Comparison of ENCODE assay signal across 27 cellular contexts in genomic region chr12:115870021-115870420, GRCh38.
A peak's percentile ranks its signal among the peaks of the same experiment; 100 is the strongest.
DNase-seq lines count a peak whose midpoint lies in the region; ATAC-seq and TF ChIP-seq lines count a peak whose summit lies in the region.
"Had no signal": no experiment of that assay in that cellular context is flagged by ENCODE, and none has a peak within 500 bp of the region (broad histone marks: within the 10 kb centered on the region; RNA-seq: fewer than 3 reads in every experiment).

No MANE protein-coding gene starts in this region.

- intact Hi-C loops in heart right ventricle (cut with DNase I) = loop anchor here in 1 of 10 donors (5.0 kb wide), 1 partner anchor 1537 kb away; no protein-coding TSS in a partner anchor
- intact Hi-C loops in psoas muscle (cut with DNase I) = no loop called here
- intact Hi-C loops in right lobe of liver (cut with DNase I) = no loop called here

- no peaks in the 10 kb centered on the region for H3K36me3 Mint-ChIP-seq in GM23338 (ENCODE audit: low read depth)
- H3K36me3 Mint-ChIP-seq: natural killer cell had no signal

- H3K36me3 ChIP-seq in GM23338 (ENCODE audit: insufficient read depth) (no peaks in the 10 kb centered on the region), heart right ventricle (no peaks in the 10 kb centered on the region), psoas muscle (ENCODE audit: insufficient read depth in 1 of 2, low read depth in 1 of 2) (no peaks in the 10 kb centered on the region), right lobe of liver (no peaks in the 10 kb centered on the region)
- H3K36me3 ChIP-seq: esophagus muscularis mucosa, suprapubic skin had no signal

- H3K4me1 Mint-ChIP-seq in GM23338 = peaks cover 31% of the 10 kb centered on the region

- H3K9me2 ChIP-seq in GM23338 (ENCODE audit: insufficient read depth) = no peaks in the 10 kb centered on the region

- H4K20me1 ChIP-seq in GM23338 (replicated peaks; ENCODE audit: insufficient read depth) = no peaks in the 10 kb centered on the region

- H3K27me3 ChIP-seq in GM23338 (ENCODE audit: insufficient read depth) (no peaks in the 10 kb centered on the region), heart right ventricle (peaks cover 0 to 27% (median 2%) of the 10 kb centered on the region in 7 donors), psoas muscle (ENCODE audit: insufficient read depth in 3 of 3, low read length in 2 of 3) (no peaks in the 10 kb centered on the region), right lobe of liver (no peaks in the 10 kb centered on the region)
- H3K27me3 ChIP-seq: body of pancreas, suprapubic skin had no signal

- H3K9me3 Mint-ChIP-seq in GM23338 = no peaks in the 10 kb centered on the region
- H3K9me3 Mint-ChIP-seq: activated CD4-positive, alpha-beta memory T cell treated with anti-CD3 and anti-CD28 coated beads, Interleukin-2, amount 10 ng/mL, durations not matched to agents 7 days and 5 days; activated T-helper 2 cell treated with anti-CD3 and anti-CD28 coated beads, Interferon-gamma antibody, Interleukin-2, Interleukin-4, amounts not matched to agents 10 μg/mL and 5 μg/mL and 100 μg/mL, durations not matched to agents 14 hours and 24 hours and 36 hours; CD4-positive, alpha-beta T cell; natural killer cell had no signal

- H3K9me3 ChIP-seq in heart right ventricle (no peaks in the 10 kb centered on the region), psoas muscle (no peaks in the 10 kb centered on the region), right lobe of liver (no peaks in the 10 kb centered on the region)
- H3K9me3 ChIP-seq: body of pancreas, esophagus muscularis mucosa, suprapubic skin had no signal

- peaks cover 4% of the 10 kb centered on the region for H3K27me3 Mint-ChIP-seq in GM23338 (ENCODE audit: insufficient read depth, low read depth, poor library complexity)

- no peak overlapping the region for H3K4me2 ChIP-seq in GM23338
- H3K4me2 ChIP-seq: smooth muscle cell had no signal

- TF ChIP-seq CTCF in GM23338 (conservative IDR thresholded peaks at IDR 0.05; ENCODE audit: low read depth in 2 of 2) (no peak), heart right ventricle (IDR thresholded peaks at IDR 0.05) (no peak), psoas muscle (IDR thresholded peaks at IDR 0.05) (no peak), right lobe of liver (IDR thresholded peaks at IDR 0.05) (no peak)

- ATAC-seq in GM23338 = no peak
- ATAC-seq in heart right ventricle = peak; percentile 43 to 80 (median 68)
- peak; percentile 85 to 90 (median 86) for ATAC-seq in psoas muscle
- no peak for ATAC-seq in HG02759 (IDR thresholded peaks at IDR 0.05; ENCODE audit: unreplicated experiment)
- ATAC-seq in right lobe of liver = no peak
- no peak for ATAC-seq in HG03457 (IDR thresholded peaks at IDR 0.05; ENCODE audit: unreplicated experiment)
- ATAC-seq: body of pancreas, natural killer cell had no signal

- H3K27ac Mint-ChIP-seq in GM23338 = no peak overlapping the region
- H3K27ac Mint-ChIP-seq: activated CD4-positive, alpha-beta memory T cell treated with anti-CD3 and anti-CD28 coated beads, Interleukin-2, amount 10 ng/mL, durations not matched to agents 7 days and 5 days; activated T-helper 2 cell treated with anti-CD3 and anti-CD28 coated beads, Interferon-gamma antibody, Interleukin-2, Interleukin-4, amounts not matched to agents 10 μg/mL and 5 μg/mL and 100 μg/mL, durations not matched to agents 14 hours and 24 hours and 36 hours; CD4-positive, alpha-beta T cell; natural killer cell had no signal

- peaks cover 22% of the 10 kb centered on the region for H3K4me1 ChIP-seq in GM23338 (ENCODE audit: insufficient read depth)
- H3K4me1 ChIP-seq in heart right ventricle = peaks cover 0 to 18% (median 3%) of the 10 kb centered on the region in 9 donors
- peaks cover 33% of the 10 kb centered on the region for H3K4me1 ChIP-seq in psoas muscle
- H3K4me1 ChIP-seq in right lobe of liver = no peaks in the 10 kb centered on the region
- H3K4me1 ChIP-seq: esophagus muscularis mucosa had no signal

- 0 out of 2 replicates have a peak overlapping the region, but pooled peaks have one; percentile 61 for H2AFZ ChIP-seq in GM23338

- H3K4me3 ChIP-seq in GM23338 (no peak overlapping the region), heart right ventricle (no peak overlapping the region), psoas muscle (no peak overlapping the region), right lobe of liver (no peak overlapping the region)
- H3K4me3 ChIP-seq: body of pancreas, esophagus muscularis mucosa, lung, smooth muscle cell, suprapubic skin had no signal

- H3K4me3 Mint-ChIP-seq in GM23338 = no peak overlapping the region
- H3K4me3 Mint-ChIP-seq: activated CD4-positive, alpha-beta memory T cell treated with anti-CD3 and anti-CD28 coated beads, Interleukin-2, amount 10 ng/mL, durations not matched to agents 7 days and 5 days; CD4-positive, alpha-beta T cell; natural killer cell had no signal

- no peaks in the 10 kb centered on the region for H3K79me2 ChIP-seq in GM23338 (replicated peaks; ENCODE audit: insufficient read depth)

- H3F3A ChIP-seq in GM23338 (replicated peaks; ENCODE audit: low read depth) = no peaks in the 10 kb centered on the region

- H3K27ac ChIP-seq in GM23338 (ENCODE audit: low read depth) (no peak overlapping the region), heart right ventricle (peak overlapping the region in 5 of 10 donors; percentile 40 to 62 (median 50)), psoas muscle (peak overlapping the region; percentile 82), right lobe of liver (no peak overlapping the region)
- H3K27ac ChIP-seq: body of pancreas, esophagus muscularis mucosa, suprapubic skin had no signal

- TF ChIP-seq POLR2A in right lobe of liver (IDR thresholded peaks at IDR 0.05) = no peak

- DNase-seq in NCI-H510A treated with DMSO at 0.1 percent for 48 hours (lab: John Stamatoyannopoulos, UW) = peak; percentile 48
- no peak for DNase-seq in NCI-H510A (lab: John Stamatoyannopoulos, UW)
- DNase-seq in GM23338 (ENCODE audit: low spot score) = no peak
- DNase-seq in heart right ventricle = peak in 1 of 2 donors; percentile 8
- DNase-seq in psoas muscle = peak in 1 of 2 donors; percentile 37
- DNase-seq in right lobe of liver = no peak
- DNase-seq: activated CD4-positive, alpha-beta memory T cell treated with anti-CD3 and anti-CD28 coated beads, Interleukin-2, amount 10 ng/mL, durations not matched to agents 7 days and 5 days; activated CD4-positive, CD25-positive, alpha-beta regulatory T cell treated with anti-CD3 and anti-CD28 coated beads, Interleukin-2, amount 50 U/mL, for 72 hours; activated naive CD4-positive, alpha-beta T cell treated with anti-CD3 and anti-CD28 coated beads, Interleukin-2, amount 50 U/mL, for 16 hours; activated T-cell treated with anti-CD3 and anti-CD28 coated beads for 4 hours; AML-193; body of pancreas; CD4-positive, alpha-beta T cell; foreskin fibroblast; IMR-90; natural killer cell; NCI-H1436 treated with DMSO at 0.1 percent for 48 hours; SHP77; stimulated activated naive CD4-positive, alpha-beta T cell treated with Interleukin-2 at 50 U/mL for 16 hours; T-helper 2 cell had no signal

- 26 to 35% methylated on average over 4 of the region's 4 CpGs for WGBS in heart right ventricle, 2 donors
- WGBS in psoas muscle, 3 donors = 21 to 23% (median 21%) methylated on average over 4 of the region's 4 CpGs
- 49% methylated on average over 3 of the region's 4 CpGs for WGBS in right lobe of liver (ENCODE audit: insufficient coverage, low coverage, low lambda C conversion rate, missing lambda C conversion rate)

TF ChIP-seq in GM23338, 12 proteins besides CTCF, POLR2A, EP300 and RAD21 (continues in another document):
- no peak for TF ChIP-seq CREB1 (CRISPR knock-in tag; IDR thresholded peaks at IDR 0.05; ENCODE audit: low read depth)
- TF ChIP-seq REST (IDR thresholded peaks at IDR 0.05; ENCODE audit: unreplicated experiment) = no peak
- no peak for TF ChIP-seq STAT1 (IDR thresholded peaks at IDR 0.05; ENCODE audit: unreplicated experiment)
- TF ChIP-seq EZH2phosphoT487 (IDR thresholded peaks at IDR 0.05; ENCODE audit: unreplicated experiment) = no peak
- no peak for TF ChIP-seq ZNF114 (CRISPR knock-in tag; IDR thresholded peaks at IDR 0.05)
- TF ChIP-seq ETS1 (IDR thresholded peaks at IDR 0.05) = no peak
- no peak for TF ChIP-seq POLR2AphosphoS5 (IDR thresholded peaks at IDR 0.05; ENCODE audit: low read depth)

Comparison
In these comparisons a context has a peak if more than half of its experiments do, and no peak if none do; other contexts are left out.
1. ATAC-seq: peak in heart right ventricle (8 of 8) and psoas muscle (4 of 4); none in GM23338 (single experiment), HG02759 (single experiment), right lobe of liver (0 of 4) and HG03457 (single experiment).